In genomic region chr12:121533391-121534090, GRCh38 we compare ENCODE assay signal across 13 cellular contexts. TPM values are rescaled to one million over a fixed set of nuclear protein-coding genes. Genes with fewer than 3 reads are reported as not detected.
DNase-seq lines count a peak whose midpoint lies in the region; ATAC-seq and TF ChIP-seq lines count a peak whose summit lies in the region.
"Had no signal": no experiment of that assay in that cellular context is flagged by ENCODE, and none has a peak within 500 bp of the region (broad histone marks: within the 10 kb centered on the region; RNA-seq: fewer than 3 reads in every experiment).

No MANE protein-coding gene starts in this region.

- peaks cover 12 to 81% (median 73%) of the 10 kb centered on the region in 9 donors for H3K4me1 ChIP-seq in heart right ventricle
- peaks cover 26% of the 10 kb centered on the region for H3K4me1 ChIP-seq in muscle layer of colon (ENCODE audit: insufficient read depth, low read length)
- peaks cover 3 to 8% of the 10 kb centered on the region in 2 donors for H3K4me1 ChIP-seq in uterus

- no peak overlapping the region for H3K9ac ChIP-seq in muscle layer of colon (ENCODE audit: low read length)
- H3K9ac ChIP-seq: SK-N-SH had no signal

- H3K27me3 ChIP-seq in heart right ventricle (no peaks in the 10 kb centered on the region), muscle layer of colon (ENCODE audit: control insufficient read depth in 1 of 2, insufficient read depth in 2 of 2, low read length in 2 of 2) (no peaks in the 10 kb centered on the region), uterus (no peaks in the 10 kb centered on the region)

- DNase-seq in heart right ventricle: no peak
- no peak for DNase-seq in Right ventricle myocardium inferior (ENCODE audit: missing footprints)
- no peak for DNase-seq in activated naive CD8-positive, alpha-beta T cell treated with anti-CD3 and anti-CD28 coated beads for 36 hours
- no peak for DNase-seq in uterus
- DNase-seq in stimulated activated naive CD4-positive, alpha-beta T cell (lab: John Stamatoyannopoulos, UW): no peak
- DNase-seq in stimulated activated naive CD4-positive, alpha-beta T cell treated with Interleukin-2 at 50 U/mL for 16 hours (lab: John Stamatoyannopoulos, UW): no peak
- DNase-seq in ureter (ENCODE audit: low spot score): no peak
- DNase-seq: activated naive CD4-positive, alpha-beta T cell treated with Interleukin-2 at 50 U/mL for 16 hours; EL; NCI-H1436 treated with DMSO at 0.1 percent for 48 hours; SK-N-SH had no signal

- intact Hi-C loops in heart right ventricle (cut with DNase I): no loop called here
- intact Hi-C loops in Right ventricle myocardium inferior (cut with DNase I): no loop called here
- intact Hi-C loops in uterus (cut with DNase I; ENCODE audit: low total_unique reads): no loop called here

- H3K4me3 ChIP-seq in heart right ventricle (no peak overlapping the region), muscle layer of colon (ENCODE audit: low read depth in 1 of 2, low read length in 2 of 2) (no peak overlapping the region), uterus (no peak overlapping the region)

- ATAC-seq in heart right ventricle: no peak
- ATAC-seq in Right ventricle myocardium inferior: no peak
- ATAC-seq: natural killer cell treated with Interleukin-12 subunit alpha and Interleukin-12 subunit beta and Interleukin-15 and Interleukin-18, amount 100 ng/mL, for 72 hours had no signal

- H3K27me3 Mint-ChIP-seq in activated naive CD8-positive, alpha-beta T cell treated with anti-CD3 and anti-CD28 coated beads for 36 hours: no peaks in the 10 kb centered on the region
- H3K27me3 Mint-ChIP-seq: natural killer cell treated with Interleukin-12 subunit alpha and Interleukin-12 subunit beta and Interleukin-15 and Interleukin-18, amount 100 ng/mL, for 72 hours had no signal

- TF ChIP-seq CTCF in heart right ventricle (IDR thresholded peaks at IDR 0.05) (no peak), uterus (IDR thresholded peaks at IDR 0.05) (no peak)

- no peaks in the 10 kb centered on the region for H3K9me3 Mint-ChIP-seq in activated naive CD8-positive, alpha-beta T cell treated with anti-CD3 and anti-CD28 coated beads for 36 hours
- H3K9me3 Mint-ChIP-seq: natural killer cell treated with Interleukin-12 subunit alpha and Interleukin-12 subunit beta and Interleukin-15 and Interleukin-18, amount 100 ng/mL, for 72 hours had no signal

- H3K27ac Mint-ChIP-seq in activated naive CD8-positive, alpha-beta T cell treated with anti-CD3 and anti-CD28 coated beads for 36 hours: peak overlapping the region; percentile 48
- H3K27ac Mint-ChIP-seq: natural killer cell treated with Interleukin-12 subunit alpha and Interleukin-12 subunit beta and Interleukin-15 and Interleukin-18, amount 100 ng/mL, for 72 hours had no signal

- TF ChIP-seq POLR2A in uterus (IDR thresholded peaks at IDR 0.05): no peak

- H3K36me3 ChIP-seq in heart right ventricle: peaks cover 0 to 25% (median 0%) of the 10 kb centered on the region in 9 donors
- H3K36me3 ChIP-seq in muscle layer of colon (ENCODE audit: insufficient read depth, low read length): peaks cover 4% of the 10 kb centered on the region
- H3K36me3 ChIP-seq in uterus: no peaks in the 10 kb centered on the region

- peak overlapping the region; percentile 59 to 98 (median 76) for H3K27ac ChIP-seq in heart right ventricle
- H3K27ac ChIP-seq in muscle layer of colon (ENCODE audit: low read depth, low read length): peak overlapping the region; percentile 23
- peak overlapping the region; percentile 77 to 91 for H3K27ac ChIP-seq in uterus

- 58 to 69% methylated on average over 17 of the region's 17 CpGs for WGBS in heart right ventricle, 2 donors

- peaks cover 65% of the 10 kb centered on the region for H3K4me1 Mint-ChIP-seq in activated naive CD8-positive, alpha-beta T cell treated with anti-CD3 and anti-CD28 coated beads for 36 hours

- H3K9me3 ChIP-seq in heart right ventricle (no peaks in the 10 kb centered on the region), muscle layer of colon (ENCODE audit: low read length) (no peaks in the 10 kb centered on the region), uterus (no peaks in the 10 kb centered on the region)
- H3K9me3 ChIP-seq: SK-N-SH had no signal

- H3K36me3 Mint-ChIP-seq in activated naive CD8-positive, alpha-beta T cell treated with anti-CD3 and anti-CD28 coated beads for 36 hours: peaks cover 21% of the 10 kb centered on the region
- H3K36me3 Mint-ChIP-seq: natural killer cell treated with Interleukin-12 subunit alpha and Interleukin-12 subunit beta and Interleukin-15 and Interleukin-18, amount 100 ng/mL, for 72 hours had no signal

- peak overlapping the region; percentile 43 for H3K4me3 Mint-ChIP-seq in activated naive CD8-positive, alpha-beta T cell treated with anti-CD3 and anti-CD28 coated beads for 36 hours

RNA-seq across cellular contexts. Expression of gene KDM2B, which starts 47.3 kb away (rescaled TPM):
- total RNA-seq in heart right ventricle (10 to 100 TPM in 9 of 10 donors, 1 to 10 TPM in 1; 10.0 to 18.4 (median 14.6) TPM), Right ventricle myocardium inferior (13.1 TPM), uterus (10 to 100 TPM in 3 of 4 donors, 1 to 10 TPM in 1; 6.1 to 78.0 (median 19.8) TPM), ureter (23.7 TPM)
- polyA plus RNA-seq in heart right ventricle: 1 to 10 TPM; 4.8 to 9.7 TPM
- total RNA-seq in activated naive CD8-positive, alpha-beta T cell treated with anti-CD3 and anti-CD28 coated beads for 36 hours: 10 to 100 TPM; 55.3 to 57.3 TPM

Comparison
In these comparisons a context has a peak if more than half of its experiments do, and no peak if none do; other contexts are left out.
1. H3K27ac ChIP-seq: peak in every context shown above with its lines; median percentile 84 in uterus; 76 in heart right ventricle; 23 in muscle layer of colon.